23 cellular contexts compared by ENCODE assay signal in genomic region chr5:67509402-67509801, GRCh38.
A peak's percentile ranks its signal among the peaks of the same experiment; 100 is the strongest.
DNase-seq lines count a peak whose midpoint lies in the region; ATAC-seq, FAIRE-seq and TF ChIP-seq lines count a peak whose summit lies in the region.
"Had no signal": no experiment of that assay in that cellular context is flagged by ENCODE, and none has a peak within 500 bp of the region (broad histone marks: within the 10 kb centered on the region; RNA-seq: fewer than 3 reads in every experiment).

No MANE protein-coding gene starts in this region.

- no peak overlapping the region for H2BK120ac ChIP-seq in IMR-90 (ENCODE audit: low read depth, low read length)

- H3K4me1 ChIP-seq in HepG2 (ENCODE audit: insufficient read depth, low read length) (no peaks in the 10 kb centered on the region), right lobe of liver (no peaks in the 10 kb centered on the region), IMR-90 (ENCODE audit: control insufficient read depth, insufficient read depth, low read length) (no peaks in the 10 kb centered on the region), K562 (replicated peaks in 1 of 2; ENCODE audit: control insufficient read depth in 2 of 2, insufficient read depth in 2 of 2, low read length in 2 of 2) (no peaks in the 10 kb centered on the region), small intestine (ENCODE audit: control insufficient read depth in 2 of 2, insufficient read depth in 1 of 2, low read depth in 1 of 2, low read length in 1 of 2) (no peaks in the 10 kb centered on the region)
- H3K4me1 ChIP-seq: BLaER1, Caco-2 had no signal

- no peak overlapping the region for H3K14ac ChIP-seq in IMR-90 (replicated peaks; ENCODE audit: low read depth, low read length)

- no peak overlapping the region for H3K18ac ChIP-seq in IMR-90 (ENCODE audit: low read depth, low read length)

- no peaks in the 10 kb centered on the region for H3K27me3 ChIP-seq in HepG2 (ENCODE audit: control insufficient read depth in 1 of 2, insufficient read depth in 2 of 2, low read length in 2 of 2)
- H3K27me3 ChIP-seq in right lobe of liver, result no peaks in the 10 kb centered on the region
- H3K27me3 ChIP-seq in IMR-90 (ENCODE audit: control insufficient read depth, insufficient read depth, low read length), result no peaks in the 10 kb centered on the region
- H3K27me3 ChIP-seq in K562 (ENCODE audit: control insufficient read depth in 2 of 2, insufficient read depth in 2 of 2, low read length in 2 of 2), result no peaks in the 10 kb centered on the region
- H3K27me3 ChIP-seq in small intestine (ENCODE audit: control insufficient read depth in 2 of 2, insufficient read depth in 2 of 2, low read length in 2 of 2), result no peaks in the 10 kb centered on the region
- H3K27me3 ChIP-seq: BLaER1 had no signal

- TF ChIP-seq RAD21 in HepG2 (CRISPR knock-in tag; IDR thresholded peaks at IDR 0.05) (no peak), IMR-90 (IDR thresholded peaks at IDR 0.05; ENCODE audit: low read length) (no peak), K562 (CRISPR knock-in tag; conservative IDR thresholded peaks at IDR 0.05 in 1 of 2, IDR thresholded peaks at IDR 0.05 in 1 of 2) (no peak)

- TF ChIP-seq EP300 in HepG2 (IDR thresholded peaks at IDR 0.05; ENCODE audit: low read depth in 2 of 2, low read length in 2 of 2) (no peak), HepG2 (CRISPR knock-in tag; IDR thresholded peaks at IDR 0.05; ENCODE audit: borderline replicate concordance) (no peak), K562 (IDR thresholded peaks at IDR 0.05; ENCODE audit: low read length) (no peak)

- no peak overlapping the region for H4K91ac ChIP-seq in IMR-90 (ENCODE audit: insufficient read depth, low read depth, low read length)

- TF ChIP-seq POLR2A in HepG2 (IDR thresholded peaks at IDR 0.05; ENCODE audit: insufficient read depth in 1 of 2, low read depth in 2 of 2, low read length in 2 of 2) (no peak), right lobe of liver (IDR thresholded peaks at IDR 0.05) (no peak), IMR-90 (IDR thresholded peaks at IDR 0.05; ENCODE audit: low read depth, low read length) (no peak), K562 (conservative IDR thresholded peaks at IDR 0.05) (no peak)

- no peak overlapping the region for H3K4me3 ChIP-seq in HepG2 (replicated peaks in 1 of 3; ENCODE audit: insufficient read depth in 1 of 3, low read depth in 2 of 3, low read length in 3 of 3)
- no peak overlapping the region for H3K4me3 ChIP-seq in right lobe of liver
- H3K4me3 ChIP-seq in IMR-90 (ENCODE audit: insufficient read depth, low read depth, low read length), result no peak overlapping the region
- H3K4me3 ChIP-seq in K562, result no peak overlapping the region
- no peak overlapping the region for H3K4me3 ChIP-seq in small intestine (ENCODE audit: low read depth in 1 of 2, low read length in 2 of 2)
- H3K4me3 ChIP-seq: BLaER1, GM12878, GM23248 had no signal

- H2BK15ac ChIP-seq in IMR-90 (ENCODE audit: low read depth, low read length), result no peak overlapping the region

- 55% methylated on average over 2 of the region's 2 CpGs for WGBS in HepG2 (ENCODE audit: low lambda C conversion rate)
- 96% methylated on average over 2 of the region's 2 CpGs for WGBS in right lobe of liver (ENCODE audit: insufficient coverage, low coverage, low lambda C conversion rate, missing lambda C conversion rate)
- WGBS in IMR-90 (ENCODE audit: extremely low coverage in 2 of 2, insufficient read length in 1 of 2), 2 experiments, result no CpG with 5 or more reads among the region's 2 CpGs
- 2% methylated on average over 2 of the region's 2 CpGs for WGBS in K562 (ENCODE audit: insufficient coverage, low coverage, missing lambda C conversion rate)
- 47 to 94% (median 91%) methylated on average over 2 of the region's 2 CpGs for WGBS in small intestine, 3 donors

- H3K56ac ChIP-seq in IMR-90 (ENCODE audit: extremely low read depth, insufficient read depth, low read length), result no peak overlapping the region

- DNase-seq in HepG2 (ENCODE audit: low spot score) (no peak), right lobe of liver (no peak), IMR-90 (no peak), K562 (ENCODE audit: extremely low read depth in 1 of 4, low spot score in 3 of 4) (no peak), small intestine (no peak), posterior vena cava (ENCODE audit: low spot score) (no peak), A172 (ENCODE audit: low spot score) (no peak)
- DNase-seq: Caco-2; CD4-positive, CD25-positive, alpha-beta regulatory T cell; CD8-positive, alpha-beta T cell; DMS 273 treated with DMSO at 0.1 percent for 48 hours; DMS79; EL; GDM1; GM23248; H7; HCEC 1CT had no signal

- no peaks in the 10 kb centered on the region for H3K79me1 ChIP-seq in IMR-90 (ENCODE audit: low read depth in 1 of 2, low read length in 2 of 2)

- dilution Hi-C loops in IMR-90 (cut with HindIII; ENCODE audit: low sequenced_read_pairs, unreplicated experiment), result no loop called here

- CTCF ChIA-PET in HepG2 (lab: Yijun Ruan, JAX; ENCODE audit: low intra/inter-chr PET ratio, low total read pairs), result no interaction called here
- CTCF ChIA-PET in IMR-90 (lab: Yijun Ruan, JAX), result no interaction called here
- CTCF ChIA-PET in K562 (lab: Yijun Ruan, JAX; ENCODE audit: low intra/inter-chr PET ratio), result no interaction called here

- BruUV-seq in HepG2 (replicated peaks; lab: Mats Ljungman, UMichigan) (no TSS peak), IMR-90 (replicated peaks; lab: Mats Ljungman, UMichigan) (no TSS peak), K562 (replicated peaks; lab: Mats Ljungman, UMichigan) (no TSS peak)

- H4K20me1 ChIP-seq in HepG2 (ENCODE audit: insufficient read depth, low read length), result no peaks in the 10 kb centered on the region
- H4K20me1 ChIP-seq in IMR-90 (ENCODE audit: insufficient read depth, low read length), result no peaks in the 10 kb centered on the region
- no peaks in the 10 kb centered on the region for H4K20me1 ChIP-seq in K562 (replicated peaks; ENCODE audit: control insufficient read depth, insufficient read depth, low read length)
- H4K20me1 ChIP-seq: BLaER1 had no signal

- H2AK5ac ChIP-seq in IMR-90 (ENCODE audit: low read depth, low read length), result no peak overlapping the region

- intact Hi-C loops in HepG2 (cut with micrococcal nuclease; ENCODE audit: unreplicated experiment), result no loop called here
- intact Hi-C loops in right lobe of liver (cut with DNase I), result no loop called here
- intact Hi-C loops in IMR-90 (cut with micrococcal nuclease), result no loop called here
- intact Hi-C loops in K562 (cut with micrococcal nuclease), result no loop called here
- intact Hi-C loops in posterior vena cava (cut with DNase I), result no loop called here

- no peak overlapping the region for H3K4me2 ChIP-seq in HepG2 (ENCODE audit: low read depth, low read length)
- no peak overlapping the region for H3K4me2 ChIP-seq in IMR-90 (ENCODE audit: low read depth, low read length)
- H3K4me2 ChIP-seq in K562 (ENCODE audit: insufficient read depth, low read length), result no peak overlapping the region
- H3K4me2 ChIP-seq: BLaER1 had no signal

- POLR2A ChIA-PET in HepG2 (lab: Yijun Ruan, JAX), result no interaction called here
- POLR2A ChIA-PET in IMR-90 (lab: Charles Lee; ENCODE audit: unreplicated experiment), result no interaction called here
- POLR2A ChIA-PET in K562 (lab: Yijun Ruan, JAX), result no interaction called here

- H4K8ac ChIP-seq in IMR-90 (ENCODE audit: low read depth in 2 of 2, low read length in 2 of 2), result no peak overlapping the region

- H3K27ac ChIP-seq in HepG2 (ENCODE audit: extremely low read length, insufficient read depth, low read length) (no peak overlapping the region), right lobe of liver (no peak overlapping the region), IMR-90 (ENCODE audit: insufficient read depth, low read length) (no peak overlapping the region), K562 (ENCODE audit: extremely low read depth, low read depth, low read length) (no peak overlapping the region), small intestine (ENCODE audit: low read depth in 1 of 2, low read length in 1 of 2) (no peak overlapping the region)
- H3K27ac ChIP-seq: BLaER1, C4-2B, GM23248 had no signal

- TF ChIP-seq CTCF in HepG2 (CRISPR knock-in tag; IDR thresholded peaks at IDR 0.05), result no peak
- TF ChIP-seq CTCF in right lobe of liver (IDR thresholded peaks at IDR 0.05), result no peak
- TF ChIP-seq CTCF in IMR-90 (conservative IDR thresholded peaks at IDR 0.05; ENCODE audit: low read depth, low read length), result no peak
- TF ChIP-seq CTCF in K562 (IDR thresholded peaks at IDR 0.05 in 2 of 3, conservative IDR thresholded peaks at IDR 0.05 in 1 of 3; ENCODE audit: insufficient read depth in 2 of 3, low read depth in 1 of 3, low read length in 3 of 3), result no peak

- no peaks in the 10 kb centered on the region for H3K36me3 ChIP-seq in HepG2 (replicated peaks in 1 of 2; ENCODE audit: control insufficient read depth in 1 of 2, insufficient read depth in 2 of 2, low read length in 2 of 2)
- no peaks in the 10 kb centered on the region for H3K36me3 ChIP-seq in right lobe of liver
- no peaks in the 10 kb centered on the region for H3K36me3 ChIP-seq in IMR-90 (ENCODE audit: control insufficient read depth, insufficient read depth, low read length)
- no peaks in the 10 kb centered on the region for H3K36me3 ChIP-seq in K562 (ENCODE audit: control insufficient read depth, insufficient read depth, low read length)
- no peaks in the 10 kb centered on the region for H3K36me3 ChIP-seq in small intestine (ENCODE audit: control insufficient read depth in 2 of 2, insufficient read depth in 2 of 2, low read length in 2 of 2)
- H3K36me3 ChIP-seq: BLaER1 had no signal

- H2AK9ac ChIP-seq in IMR-90 (replicated peaks; ENCODE audit: low read depth, low read length, poor library complexity), result no peak overlapping the region

- H3K23ac ChIP-seq in IMR-90 (ENCODE audit: low read depth, low read length), result no peak overlapping the region

- no peak overlapping the region for H4K5ac ChIP-seq in IMR-90 (ENCODE audit: low read depth, low read length)

- H3K9ac ChIP-seq in HepG2 (ENCODE audit: insufficient read depth, low read depth, low read length) (no peak overlapping the region), IMR-90 (ENCODE audit: low read depth, low read length) (no peak overlapping the region), K562 (ENCODE audit: insufficient read depth in 1 of 2, low read depth in 2 of 2, low read length in 2 of 2) (no peak overlapping the region)
- H3K9ac ChIP-seq: BLaER1, GM23248 had no signal

- H3K79me2 ChIP-seq in HepG2 (ENCODE audit: insufficient read depth, low read length) (no peaks in the 10 kb centered on the region), K562 (ENCODE audit: control insufficient read depth, insufficient read depth, low read length) (no peaks in the 10 kb centered on the region)

- H2BK20ac ChIP-seq in IMR-90 (ENCODE audit: low read depth, low read length), result no peak overlapping the region

- no peak overlapping the region for H3K4ac ChIP-seq in IMR-90 (ENCODE audit: low read depth, low read length)

- H3K9me3 ChIP-seq in HepG2 (ENCODE audit: low read length), result no peaks in the 10 kb centered on the region
- no peaks in the 10 kb centered on the region for H3K9me3 ChIP-seq in right lobe of liver
- no peaks in the 10 kb centered on the region for H3K9me3 ChIP-seq in IMR-90 (ENCODE audit: control insufficient read depth, insufficient read depth, low read length)
- no peaks in the 10 kb centered on the region for H3K9me3 ChIP-seq in K562 (replicated peaks; ENCODE audit: control insufficient read depth, insufficient read depth, low read depth, low read length)
- no peaks in the 10 kb centered on the region for H3K9me3 ChIP-seq in small intestine (ENCODE audit: control insufficient read depth, low read depth)
- H3K9me3 ChIP-seq: BLaER1 had no signal

- no peak for ATAC-seq in HepG2
- ATAC-seq in right lobe of liver, result no peak
- no peak for ATAC-seq in IMR-90 (ENCODE audit: low read depth)
- ATAC-seq in K562, result no peak
- ATAC-seq: CD8-positive, alpha-beta T cell; GM12878 had no signal

- in situ Hi-C loops in HepG2 (cut with HindIII; ENCODE audit: extremely low pct_ligation_motif_present, low pct_unique_long_range_greater_than_20kb), result no loop called here
- in situ Hi-C loops in IMR-90 (cut with MboI; ENCODE audit: low sequenced_read_pairs), result no loop called here
- in situ Hi-C loops in K562 (cut with MboI), result no loop called here

- H2BK5ac ChIP-seq in IMR-90 (ENCODE audit: low read depth, low read length, poor library complexity, severe bottlenecking), result no peak overlapping the region

- no peak for FAIRE-seq in HepG2 (lab: Jason Lieb, UNC)
- no peak for FAIRE-seq in K562 (lab: Jason Lieb, UNC)
- FAIRE-seq in small intestine (lab: Jason Lieb, UNC), result peak; percentile 49
- FAIRE-seq: A204.1, GM12878, GM19239, H1 had no signal

- H3K9me1 ChIP-seq in IMR-90 (ENCODE audit: insufficient read depth, low read length) (no peaks in the 10 kb centered on the region), K562 (ENCODE audit: control insufficient read depth, insufficient read depth, low read length) (no peaks in the 10 kb centered on the region)

- H2AFZ ChIP-seq in HepG2 (ENCODE audit: low read length) (no peak overlapping the region), IMR-90 (replicated peaks; ENCODE audit: low read length, poor library complexity) (no peak overlapping the region), K562 (ENCODE audit: low read depth, low read length) (no peak overlapping the region)
- H2AFZ ChIP-seq: GM23248 had no signal

Comparison
In these comparisons a context has a peak if more than half of its experiments do, and no peak if none do; other contexts are left out.
1. Of the 241 proteins assayed by ChIP-seq in both HepG2 and K562: peak only in HepG2: none; only in K562: none; in both: CEBPB; in neither: 239; mixed calls (peak in some experiments, not most) for 1.